2 cellular contexts compared by ENCODE assay signal in genomic region chr10:70267161-70267933, GRCh38.
A peak's percentile ranks its signal among the peaks of the same experiment; 100 is the strongest.
TF ChIP-seq lines count a peak whose summit lies in the region.

No MANE protein-coding gene starts in this region.

TF ChIP-seq in IMR-90, 13 proteins besides CTCF, POLR2A, EP300 and RAD21:
- 0 out of 2 replicates have a peak, but pooled peaks have one; percentile 16 for TF ChIP-seq MXI1 (IDR thresholded peaks at IDR 0.05; ENCODE audit: borderline replicate concordance, low read depth, low read length)
- peak; percentile 51 for TF ChIP-seq RCOR1 (IDR thresholded peaks at IDR 0.05; ENCODE audit: insufficient replicate concordance, low read length)
- TF ChIP-seq CEBPB (IDR thresholded peaks at IDR 0.05; ENCODE audit: low read depth, low read length): peak; percentile 91
- TF ChIP-seq MAZ (IDR thresholded peaks at IDR 0.05; ENCODE audit: borderline replicate concordance, low read depth, low read length): no peak
- TF ChIP-seq FOS (IDR thresholded peaks at IDR 0.05; ENCODE audit: low read depth, low read length): peak; percentile 96
- no peak for TF ChIP-seq RFX5 (IDR thresholded peaks at IDR 0.05; ENCODE audit: low read depth, low read length)
- TF ChIP-seq BHLHE40 (IDR thresholded peaks at IDR 0.05; ENCODE audit: low read depth, low read length): 0 out of 2 replicates have a peak, but pooled peaks have one; percentile 25

TF ChIP-seq in K562, 482 proteins besides CTCF, POLR2A, EP300 and RAD21:
- TF ChIP-seq FOSL1 (tag; conservative IDR thresholded peaks at IDR 0.05): peak; percentile 97
- TF ChIP-seq ZBTB33 (CRISPR knock-in tag; IDR thresholded peaks at IDR 0.05): peak; percentile 45; the same call in 1 of the 2 replicates
- peak; percentile 43; the same call in 1 of the 2 replicates for TF ChIP-seq TFAP4 (CRISPR knock-in tag; IDR thresholded peaks at IDR 0.05; ENCODE audit: borderline replicate concordance)
- TF ChIP-seq CTBP1 (IDR thresholded peaks at IDR 0.05; ENCODE audit: borderline replicate concordance): 0 out of 2 replicates have a peak, but pooled peaks have one; percentile 37
- TF ChIP-seq GABPA (tag; conservative IDR thresholded peaks at IDR 0.05; ENCODE audit: low read depth): 0 out of 2 replicates have a peak, but pooled peaks have one; percentile 23
- peak; percentile 46 for TF ChIP-seq DACH1 (IDR thresholded peaks at IDR 0.05; ENCODE audit: partially characterized antibody)
- peak; percentile 46; the same call in 1 of the 2 replicates for TF ChIP-seq ZBTB7A (IDR thresholded peaks at IDR 0.05; ENCODE audit: borderline replicate concordance, control insufficient read depth, low read depth, low read length)
- no peak for TF ChIP-seq ZNF79 (CRISPR knock-in tag; IDR thresholded peaks at IDR 0.05; ENCODE audit: low read depth)
- TF ChIP-seq KLF16 (IDR thresholded peaks at IDR 0.05): no peak
- TF ChIP-seq ATF1 (CRISPR knock-in tag; IDR thresholded peaks at IDR 0.05): no peak
- TF ChIP-seq ATF1 (tag; IDR thresholded peaks at IDR 0.05): peak; percentile 25; the same call in 1 of the 2 replicates
- TF ChIP-seq ARID1B (IDR thresholded peaks at IDR 0.05): peak; percentile 34; the same call in 1 of the 2 replicates
- peak; percentile 13; the same call in 1 of the 2 replicates for TF ChIP-seq ATF7 (IDR thresholded peaks at IDR 0.05)
- no peak for TF ChIP-seq FIP1L1 (IDR thresholded peaks at IDR 0.05; ENCODE audit: low read depth, low read length, poor library complexity, severe bottlenecking)
- no peak for TF ChIP-seq EZH2 (IDR thresholded peaks at IDR 0.05; ENCODE audit: borderline replicate concordance, low read depth, low read length)
- TF ChIP-seq ZBTB11 (CRISPR knock-in tag; IDR thresholded peaks at IDR 0.05): peak in 1 of 3 experiments; percentile 31; a peak in 1 of 6 replicates
- peak; percentile 82 for TF ChIP-seq ATF3 (IDR thresholded peaks at IDR 0.05)
- no peak for TF ChIP-seq ATF3 (CRISPR knock-in tag; conservative IDR thresholded peaks at IDR 0.05)
- TF ChIP-seq SMARCA4 (IDR thresholded peaks at IDR 0.05): peak; percentile 29; the same call in 1 of the 2 replicates
- peak; percentile 11 for TF ChIP-seq CTCFL (IDR thresholded peaks at IDR 0.05; ENCODE audit: borderline replicate concordance, insufficient read depth, low read depth, low read length, poor library complexity, severe bottlenecking)
- TF ChIP-seq JUN (IDR thresholded peaks at IDR 0.05; ENCODE audit: borderline replicate concordance, low read depth, low read length): peak; percentile 68; the same call in 1 of the 2 replicates
- TF ChIP-seq JUN (CRISPR knock-in tag; IDR thresholded peaks at IDR 0.05; ENCODE audit: borderline replicate concordance): no peak
- TF ChIP-seq JUND (IDR thresholded peaks at IDR 0.05; ENCODE audit: borderline replicate concordance, low read depth, low read length): peak; percentile 76
- peak; percentile 70; the same call in 1 of the 3 replicates for TF ChIP-seq JUND (tag; IDR thresholded peaks at IDR 0.05; ENCODE audit: borderline replicate concordance, low read depth, low read length)
